In genomic region chr17:35046245-35046644, GRCh38 we compare ENCODE assay signal across 11 cellular contexts. TPM values are rescaled to one million over a fixed set of nuclear protein-coding genes. Genes with fewer than 3 reads are reported as not detected.
A peak's percentile ranks its signal among the peaks of the same experiment; 100 is the strongest.
DNase-seq lines count a peak whose midpoint lies in the region; ATAC-seq and TF ChIP-seq lines count a peak whose summit lies in the region.
"Had no signal": no experiment of that assay in that cellular context is flagged by ENCODE, and none has a peak within 500 bp of the region (broad histone marks: within the 10 kb centered on the region; RNA-seq: fewer than 3 reads in every experiment).

No MANE protein-coding gene starts in this region.

- H3K27ac Mint-ChIP-seq in neural progenitor cell: no peak overlapping the region

- H3K4me2 ChIP-seq in Loucy (ENCODE audit: low read depth, low read length, poor library complexity, severe bottlenecking) (peak overlapping the region; percentile 6), neural progenitor cell (peak overlapping the region; percentile 66)

- H3K36me3 ChIP-seq in GM06990 (ENCODE audit: control insufficient read depth, insufficient read depth, low read length): no peaks in the 10 kb centered on the region
- no peaks in the 10 kb centered on the region for H3K36me3 ChIP-seq in Loucy (ENCODE audit: insufficient read depth, low read length)
- no peaks in the 10 kb centered on the region for H3K36me3 ChIP-seq in neural progenitor cell
- H3K36me3 ChIP-seq: vagina had no signal

- H4K20me1 ChIP-seq in Loucy (ENCODE audit: insufficient read depth, low read length, poor library complexity, severe bottlenecking) (no peaks in the 10 kb centered on the region), neural progenitor cell (ENCODE audit: low read depth) (no peaks in the 10 kb centered on the region)

- no peak overlapping the region for H3K9ac ChIP-seq in Loucy (ENCODE audit: low read depth, low read length, poor library complexity, severe bottlenecking)
- H3K9ac ChIP-seq in neural progenitor cell: no peak overlapping the region

- H3K4me1 Mint-ChIP-seq in neural progenitor cell: peaks cover 19% of the 10 kb centered on the region

- H3K4me1 ChIP-seq in Loucy (ENCODE audit: insufficient read depth, low read length, poor library complexity, severe bottlenecking) (peaks cover 26% of the 10 kb centered on the region), neural progenitor cell (peaks cover 48% of the 10 kb centered on the region)

- DNase-seq in GM06990 (ENCODE audit: extremely low read depth, insufficient read length) (no peak), neural progenitor cell (ENCODE audit: low spot score) (no peak), HPDE6-E6E7 (ENCODE audit: extremely low spot score) (no peak), cardiac septum (ENCODE audit: low spot score) (no peak), anterior cingulate cortex (lab: John Stamatoyannopoulos, UW) (no peak)
- DNase-seq: NCI-H1048, NCI-H748 treated with DMSO at 0.1 percent for 48 hours had no signal

- no peaks in the 10 kb centered on the region for H3K9me3 ChIP-seq in Loucy (ENCODE audit: insufficient read depth, low read depth, low read length)
- no peaks in the 10 kb centered on the region for H3K9me3 ChIP-seq in neural progenitor cell (ENCODE audit: low read depth)
- H3K9me3 ChIP-seq: vagina had no signal

- no peaks in the 10 kb centered on the region for H3K9me3 Mint-ChIP-seq in neural progenitor cell

- H2AFZ ChIP-seq in Loucy (ENCODE audit: low read length): no peak overlapping the region
- H2AFZ ChIP-seq in neural progenitor cell (replicated peaks): no peak overlapping the region

- ATAC-seq in HG02642 (IDR thresholded peaks at IDR 0.05; ENCODE audit: poor library complexity, unreplicated experiment): no peak

- H3F3A ChIP-seq in Loucy (ENCODE audit: low read depth) (no peaks in the 10 kb centered on the region), neural progenitor cell (ENCODE audit: low read depth) (peaks cover 42% of the 10 kb centered on the region)

- peak overlapping the region; percentile 37 for H3K4me3 ChIP-seq in GM06990 (replicated peaks; ENCODE audit: low read depth, low read length)
- H3K4me3 ChIP-seq in Loucy (ENCODE audit: low read length, poor library complexity, severe bottlenecking): no peak overlapping the region
- peak overlapping the region; percentile 13 for H3K4me3 ChIP-seq in neural progenitor cell
- H3K4me3 ChIP-seq: vagina had no signal

- peaks cover 5% of the 10 kb centered on the region for H3K27me3 Mint-ChIP-seq in neural progenitor cell (ENCODE audit: insufficient read depth, low read depth)

- intact Hi-C loops in cardiac septum (cut with DNase I): no loop called here

- H3K27me3 ChIP-seq in GM06990 (replicated peaks; ENCODE audit: control insufficient read depth, insufficient read depth, low read length) (no peaks in the 10 kb centered on the region), Loucy (ENCODE audit: insufficient read depth, low read length, poor library complexity, severe bottlenecking) (no peaks in the 10 kb centered on the region), neural progenitor cell (no peaks in the 10 kb centered on the region)
- H3K27me3 ChIP-seq: vagina had no signal

- no peak overlapping the region for H3K4me3 Mint-ChIP-seq in neural progenitor cell

- no peaks in the 10 kb centered on the region for H3K9me2 ChIP-seq in Loucy (replicated peaks; ENCODE audit: low read depth, low read length)

- no peaks in the 10 kb centered on the region for H3K36me3 Mint-ChIP-seq in neural progenitor cell

- peak overlapping the region; percentile 56 for H3K27ac ChIP-seq in cingulate gyrus (ENCODE audit: low read depth, low read length)
- H3K27ac ChIP-seq in neural progenitor cell: peak overlapping the region; percentile 84
- H3K27ac ChIP-seq: vagina had no signal

- H3K79me2 ChIP-seq in Loucy (ENCODE audit: insufficient read depth, low read length) (peaks cover 19% of the 10 kb centered on the region; the same call in 1 of the 2 replicates), neural progenitor cell (ENCODE audit: low read depth) (no peaks in the 10 kb centered on the region)

- TF ChIP-seq CTCF in GM06990 (IDR thresholded peaks at IDR 0.05; ENCODE audit: insufficient read depth, low read length, poor library complexity, severe bottlenecking) (no peak), Loucy (conservative IDR thresholded peaks at IDR 0.05; ENCODE audit: low read length) (no peak), neural progenitor cell (IDR thresholded peaks at IDR 0.05) (no peak)

RNA-seq across cellular contexts. Expression of gene RFFL, which starts 17.3 kb away (rescaled TPM):
- total RNA-seq in neural progenitor cell (ENCODE audit: low replicate concordance): 20.6 and 22.3 TPM in 2 replicates
- total RNA-seq in cardiac septum: 15.5 TPM
